15 cellular contexts compared by ENCODE assay signal in the genomic region with DNA sequence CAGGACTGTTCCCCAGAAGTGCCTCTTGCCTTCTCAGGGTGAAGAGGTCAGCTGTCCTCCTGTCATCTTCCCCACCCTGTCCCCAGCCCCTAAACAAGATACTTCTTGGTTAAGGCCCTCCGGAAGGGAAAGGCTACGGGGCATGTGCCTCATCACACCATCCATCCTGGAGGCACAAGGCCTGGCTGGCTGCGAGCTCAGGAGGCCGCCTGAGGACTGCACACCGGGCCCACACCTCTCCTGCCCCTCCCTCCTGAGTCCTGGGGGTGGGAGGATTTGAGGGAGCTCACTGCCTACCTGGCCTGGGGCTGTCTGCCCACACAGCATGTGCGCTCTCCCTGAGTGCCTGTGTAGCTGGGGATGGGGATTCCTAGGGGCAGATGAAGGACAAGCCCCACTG. TPM values are rescaled to one million over a fixed set of nuclear protein-coding genes. Genes with fewer than 3 reads are reported as not detected.
DNase-seq lines count a peak whose midpoint lies in the region; ATAC-seq and TF ChIP-seq lines count a peak whose summit lies in the region.
"Had no signal": no experiment of that assay in that cellular context is flagged by ENCODE, and none has a peak within 500 bp of the region (broad histone marks: within the 10 kb centered on the region; RNA-seq: fewer than 3 reads in every experiment).

No MANE protein-coding gene starts in this region.

- no peak for ATAC-seq in CD4-positive, alpha-beta T cell (ENCODE audit: poor library complexity)
- ATAC-seq in central memory CD8-positive, alpha-beta T cell (replicated peaks; ENCODE audit: extremely low read depth, poor library complexity, severe bottlenecking) = no peak
- ATAC-seq in HG03378 (IDR thresholded peaks at IDR 0.05; ENCODE audit: unreplicated experiment) (no peak), foreskin keratinocyte (no peak)

- no peaks in the 10 kb centered on the region for H3K9me3 Mint-ChIP-seq in CD4-positive, alpha-beta T cell
- H3K9me3 Mint-ChIP-seq in central memory CD8-positive, alpha-beta T cell = no peaks in the 10 kb centered on the region
- H3K9me3 Mint-ChIP-seq: immature natural killer cell had no signal

- H3K27me3 Mint-ChIP-seq in CD4-positive, alpha-beta T cell = no peaks in the 10 kb centered on the region
- H3K27me3 Mint-ChIP-seq in central memory CD8-positive, alpha-beta T cell = no peaks in the 10 kb centered on the region

- CTCF ChIA-PET in CD4-positive, alpha-beta T cell (lab: Charles Lee) = interaction anchor here (1.0 to 1.7 kb wide), 2 partner anchors 54 to 79 kb away, joined by 4 to 7 read pairs; partner anchors contain the start of gene C6orf89

- H2BK15ac ChIP-seq in neuronal stem cell (ENCODE audit: low read length) = no peak overlapping the region

- peaks cover 43% of the 10 kb centered on the region for H3K36me3 Mint-ChIP-seq in CD4-positive, alpha-beta T cell (ENCODE audit: low read depth)
- peaks cover 20% of the 10 kb centered on the region for H3K36me3 Mint-ChIP-seq in central memory CD8-positive, alpha-beta T cell (ENCODE audit: insufficient read depth)

- H3K27ac Mint-ChIP-seq in CD4-positive, alpha-beta T cell = peak overlapping the region; percentile 86
- peak overlapping the region; percentile 39 for H3K27ac Mint-ChIP-seq in central memory CD8-positive, alpha-beta T cell (ENCODE audit: low read depth)

- H3K36me3 ChIP-seq in BLaER1 treated with 17β-estradiol and CSF1 and Interleukin-3, amounts not matched to agents 10 nM and 100 nM = peaks cover 26 to 35% (median 33%) of the 10 kb centered on the region in 11 experiments
- peaks cover 26 to 33% of the 10 kb centered on the region in 2 donors for H3K36me3 ChIP-seq in neuronal stem cell (replicated peaks in 1 of 2; ENCODE audit: control insufficient read depth in 2 of 2, insufficient read depth in 2 of 2, low read length in 2 of 2)

- peak overlapping the region; percentile 51 for H2BK120ac ChIP-seq in neuronal stem cell (ENCODE audit: low read depth, low read length)

- TF ChIP-seq CTCF in CD4-positive, alpha-beta T cell (IDR thresholded peaks at IDR 0.05) = no peak
- TF ChIP-seq CTCF in foreskin keratinocyte (conservative IDR thresholded peaks at IDR 0.05) = no peak

- H4K91ac ChIP-seq in neuronal stem cell (ENCODE audit: low read depth, low read length, poor library complexity) = no peak overlapping the region

- no peaks in the 10 kb centered on the region for H3K9me3 ChIP-seq in BLaER1 treated with 17β-estradiol and CSF1 and Interleukin-3, amounts not matched to agents 10 nM and 100 nM (replicated peaks in 1 of 11)
- H3K9me3 ChIP-seq in CD4-positive, alpha-beta T cell (ENCODE audit: control insufficient read depth, low read length) = no peaks in the 10 kb centered on the region
- H3K9me3 ChIP-seq in neuronal stem cell (replicated peaks in 1 of 2; ENCODE audit: control insufficient read depth in 2 of 2, insufficient read depth in 1 of 2, low read depth in 1 of 2, low read length in 2 of 2) = no peaks in the 10 kb centered on the region
- H3K9me3 ChIP-seq: testis had no signal

- H3K14ac ChIP-seq in neuronal stem cell (ENCODE audit: low read length) = no peak overlapping the region

- H3K27ac ChIP-seq in BLaER1 treated with 17β-estradiol and CSF1 and Interleukin-3, amounts not matched to agents 10 nM and 100 nM = peak overlapping the region in 9 of 11 experiments; percentile 69 to 78 (median 74); a peak in 19 of 22 replicates
- no peak overlapping the region for H3K27ac ChIP-seq in CD4-positive, alpha-beta T cell (ENCODE audit: low read depth, low read length)
- H3K27ac ChIP-seq in neuronal stem cell (replicated peaks; ENCODE audit: low read length) (no peak overlapping the region), foreskin keratinocyte (no peak overlapping the region)

- peak overlapping the region; percentile 68 for H3K4me3 Mint-ChIP-seq in CD4-positive, alpha-beta T cell
- H3K4me3 Mint-ChIP-seq in central memory CD8-positive, alpha-beta T cell = peak overlapping the region; percentile 17
- H3K4me3 Mint-ChIP-seq: immature natural killer cell had no signal

- WGBS in neuronal stem cell (ENCODE audit: extremely low coverage in 2 of 2, insufficient read length in 2 of 2, insufficient replicate concordance in 1 of 2), 2 donors = no CpG with 5 or more reads among the region's 6 CpGs

- no peaks in the 10 kb centered on the region for H3K27me3 ChIP-seq in BLaER1 treated with 17β-estradiol and CSF1 and Interleukin-3, amounts not matched to agents 10 nM and 100 nM
- no peaks in the 10 kb centered on the region for H3K27me3 ChIP-seq in CD4-positive, alpha-beta T cell (ENCODE audit: control insufficient read depth, insufficient read depth, low read length)
- H3K27me3 ChIP-seq in neuronal stem cell (ENCODE audit: control insufficient read depth in 3 of 3, insufficient read depth in 3 of 3, low read depth in 1 of 3, low read length in 3 of 3) (no peaks in the 10 kb centered on the region), foreskin keratinocyte (no peaks in the 10 kb centered on the region)
- H3K27me3 ChIP-seq: testis had no signal

- H3K4ac ChIP-seq in neuronal stem cell (ENCODE audit: low read length) = no peak overlapping the region

- no peak overlapping the region for H2BK12ac ChIP-seq in neuronal stem cell (ENCODE audit: low read length)

- POLR2A ChIA-PET in CD4-positive, alpha-beta T cell (lab: Charles Lee) = interaction anchor here (1.8 to 4.6 kb wide), 2 partner anchors 10 to 22 kb away, joined by 13 to 31 read pairs; partner anchors contain the start of genes MTCH1 and PI16

- H4K8ac ChIP-seq in neuronal stem cell (ENCODE audit: low read depth, low read length) = no peak overlapping the region

- H2BK5ac ChIP-seq in neuronal stem cell (ENCODE audit: low read length) = no peak overlapping the region

- peak overlapping the region; percentile 7 to 94 (median 91); a peak in 20 of 22 replicates for H3K4me2 ChIP-seq in BLaER1 treated with 17β-estradiol and CSF1 and Interleukin-3, amounts not matched to agents 10 nM and 100 nM
- no peak overlapping the region for H3K4me2 ChIP-seq in neuronal stem cell (ENCODE audit: insufficient read depth, low read length, poor library complexity, severe bottlenecking)

- no peaks in the 10 kb centered on the region for H3K79me1 ChIP-seq in neuronal stem cell (ENCODE audit: low read depth, low read length)

- H3K18ac ChIP-seq in neuronal stem cell (ENCODE audit: low read length) = peak overlapping the region; percentile 11

- peak overlapping the region; percentile 13 to 59 (median 41); a peak in 14 of 22 replicates for H3K9ac ChIP-seq in BLaER1 treated with 17β-estradiol and CSF1 and Interleukin-3, amounts not matched to agents 10 nM and 100 nM
- H3K9ac ChIP-seq in neuronal stem cell (ENCODE audit: low read depth, low read length, poor library complexity) = no peak overlapping the region

- peaks cover 21 to 64% (median 45%) of the 10 kb centered on the region in 10 experiments for H3K4me1 ChIP-seq in BLaER1 treated with 17β-estradiol and CSF1 and Interleukin-3, amounts not matched to agents 10 nM and 100 nM
- H3K4me1 ChIP-seq in neuronal stem cell (ENCODE audit: control insufficient read depth in 2 of 2, insufficient read depth in 1 of 2, low read depth in 1 of 2, low read length in 2 of 2) (peaks cover 7 to 10% of the 10 kb centered on the region in 2 donors), foreskin keratinocyte (peaks cover 31% of the 10 kb centered on the region)

- H3K4me3 ChIP-seq in BLaER1 treated with 17β-estradiol and CSF1 and Interleukin-3, amounts not matched to agents 10 nM and 100 nM = no peak overlapping the region
- no peak overlapping the region for H3K4me3 ChIP-seq in neuronal stem cell (ENCODE audit: low read length in 2 of 2)
- H3K4me3 ChIP-seq: testis had no signal

- peaks cover 50% of the 10 kb centered on the region for H3K4me1 Mint-ChIP-seq in CD4-positive, alpha-beta T cell (ENCODE audit: low read depth)
- H3K4me1 Mint-ChIP-seq in central memory CD8-positive, alpha-beta T cell = peaks cover 41% of the 10 kb centered on the region

- DNase-seq in CD4-positive, alpha-beta T cell = no peak
- DNase-seq in central memory CD8-positive, alpha-beta T cell (ENCODE audit: low spot score in 2 of 2) = no peak
- DNase-seq in neuronal stem cell (ENCODE audit: low spot score) = no peak
- no peak for DNase-seq in stimulated activated CD4-positive, alpha-beta T cell treated with anti-CD3 and anti-CD28 coated beads, Interleukin-12 subunit alpha, Interleukin-12 subunit beta, amount 100 ng/mL, for 4 hours
- no peak for DNase-seq in foreskin keratinocyte
- DNase-seq: cortex of kidney, immature natural killer cell, NCI-H1048, NCI-H748 treated with DMSO at 0.1 percent for 48 hours, testis had no signal

- H4K20me1 ChIP-seq in BLaER1 treated with 17β-estradiol and CSF1 and Interleukin-3, amounts not matched to agents 10 nM and 100 nM = peaks cover 5 to 51% (median 16%) of the 10 kb centered on the region in 11 experiments; a peak in 16 of 22 replicates

- intact Hi-C loops in CD4-positive, alpha-beta T cell (cut with DNase I, micrococcal nuclease) = loop anchor here (2.0 to 5.0 kb wide), 2 partner anchors 20 to 77 kb away; partner anchors contain the start of gene C6orf89 (in 1 of the 2)

- peak overlapping the region; percentile 8 for H2AK5ac ChIP-seq in neuronal stem cell (ENCODE audit: low read depth, low read length)

- peak overlapping the region; percentile 35 for H3K23ac ChIP-seq in neuronal stem cell (ENCODE audit: low read depth, low read length, poor library complexity)

- no peak overlapping the region for H2AFZ ChIP-seq in neuronal stem cell (ENCODE audit: low read length)

RNA-seq across cellular contexts. Expression of gene PI16, which starts 9.8 kb away (rescaled TPM):
- 1 to 10 TPM; 5.2 to 7.8 TPM for total RNA-seq in CD4-positive, alpha-beta T cell
- 0.10 TPM for polyA plus RNA-seq in neuronal stem cell (2013, experiment 1 of 2)
- polyA plus RNA-seq in neuronal stem cell (2013, experiment 2 of 2) = 0.12 TPM
- total RNA-seq in foreskin keratinocyte = not detected in 2 replicates
- polyA plus RNA-seq in foreskin keratinocyte = 0.02 TPM in 1 of 2 replicates, not detected in the other
- total RNA-seq: astrocyte had no signal

RNA-seq across cellular contexts. Expression of gene MTCH1, which starts 21.6 kb away (rescaled TPM):
- total RNA-seq in CD4-positive, alpha-beta T cell = 100 to 1,000 TPM; 231 to 239 TPM
- 125 TPM for polyA plus RNA-seq in neuronal stem cell (2013, experiment 1 of 2)
- polyA plus RNA-seq in neuronal stem cell (2013, experiment 2 of 2) = 118 TPM
- total RNA-seq in foreskin keratinocyte = 149 and 162 TPM in 2 replicates
- 143 and 150 TPM in 2 replicates for polyA plus RNA-seq in foreskin keratinocyte

RNA-seq across cellular contexts. Expression of gene FGD2, which starts 41.1 kb away (rescaled TPM):
- total RNA-seq in CD4-positive, alpha-beta T cell = 1 to 10 TPM; 1.2 TPM
- polyA plus RNA-seq in neuronal stem cell (2013, experiment 1 of 2) = 0.04 TPM
- 0.03 TPM for polyA plus RNA-seq in neuronal stem cell (2013, experiment 2 of 2)
- total RNA-seq in foreskin keratinocyte = 0.07 and 0.14 TPM in 2 replicates
- 0.04 TPM in 1 of 2 replicates, not detected in the other for polyA plus RNA-seq in foreskin keratinocyte
- total RNA-seq: astrocyte, glomerular endothelial cell had no signal
- polyA plus RNA-seq: BJ had no signal

Comparison
In these comparisons a context has a peak if more than half of its experiments do, and no peak if none do; other contexts are left out.
1. H3K27ac ChIP-seq: peak in BLaER1 treated with 17β-estradiol and CSF1 and Interleukin-3, amounts not matched to agents 10 nM and 100 nM (9 of 11); none in CD4-positive, alpha-beta T cell (single experiment), neuronal stem cell (single experiment) and foreskin keratinocyte (single experiment).